Comparison of ENCODE assay signal across 26 cellular contexts in genomic region chr1:178694923-178695525, GRCh38.
"Had no signal": no experiment of that assay in that cellular context is flagged by ENCODE, and none has a peak within 500 bp of the region (broad histone marks: within the 10 kb centered on the region; RNA-seq: fewer than 3 reads in every experiment).

No MANE protein-coding gene starts in this region.

- H3K4me1 ChIP-seq: adrenal gland had no signal

- H3K9me3 Mint-ChIP-seq: activated CD4-positive, alpha-beta memory T cell treated with anti-CD3 and anti-CD28 coated beads, Interleukin-2, amount 10 ng/mL, durations not matched to agents 7 days and 5 days; activated naive CD4-positive, alpha-beta T cell treated with anti-CD3 and anti-CD28 coated beads, Interleukin-2, amount 10 ng/mL, durations not matched to agents 7 days and 5 days; activated naive CD8-positive, alpha-beta T cell treated with anti-CD3 and anti-CD28 coated beads, Interleukin-2, amount 10 ng/mL, durations not matched to agents 7 days and 5 days; activated T-helper 17 cell treated with anti-CD3 and anti-CD28 coated beads, Interleukin-2, amount 50 U/mL, for 72 hours; T-cell had no signal

- H3K36me3 ChIP-seq: adrenal gland had no signal

- DNase-seq: activated CD4-positive, alpha-beta memory T cell treated with anti-CD3 and anti-CD28 coated beads, Interleukin-2, amount 10 ng/mL, durations not matched to agents 7 days and 5 days; activated CD4-positive, alpha-beta T cell treated with anti-CD3 and anti-CD28 coated beads for 36 hours; activated CD4-positive, alpha-beta T cell treated with anti-CD3 and anti-CD28 coated beads, Interleukin-2, amount 50 U/mL, for 1 hour; activated gamma-delta T cell treated with Interleukin-2 at 50 U/mL for 16 hours; activated naive CD4-positive, alpha-beta T cell treated with anti-CD3 and anti-CD28 coated beads, Interleukin-2, amount 10 ng/mL, durations not matched to agents 7 days and 5 days; activated naive CD8-positive, alpha-beta T cell treated with anti-CD3 and anti-CD28 coated beads, Interleukin-2, amount 10 ng/mL, durations not matched to agents 7 days and 5 days; activated T-cell treated with anti-CD3 and anti-CD28 coated beads for 4 hours; activated T-cell treated with anti-CD3 and anti-CD28 coated beads, Interleukin-2, amount 50 U/mL, for 48 hours; adrenal gland; anterior cingulate cortex; NCI-H1092; NCI-H1417 treated with DMSO at 0.1 percent for 48 hours; NCI-H1694; NCI-H2029; NCI-H2107; NCI-H2171 treated with DMSO at 0.1 percent for 48 hours; NCI-H226; NCI-H510A; NCI-H526 treated with DMSO at 0.1 percent for 48 hours; NCI-H82; SIG-M5; T-cell had no signal

- H3K4me3 Mint-ChIP-seq: activated CD4-positive, alpha-beta memory T cell treated with anti-CD3 and anti-CD28 coated beads, Interleukin-2, amount 10 ng/mL, durations not matched to agents 7 days and 5 days; activated CD4-positive, alpha-beta T cell treated with anti-CD3 and anti-CD28 coated beads for 36 hours; activated naive CD4-positive, alpha-beta T cell treated with anti-CD3 and anti-CD28 coated beads, Interleukin-2, amount 10 ng/mL, durations not matched to agents 7 days and 5 days; activated naive CD8-positive, alpha-beta T cell treated with anti-CD3 and anti-CD28 coated beads, Interleukin-2, amount 10 ng/mL, durations not matched to agents 7 days and 5 days; activated T-helper 17 cell treated with anti-CD3 and anti-CD28 coated beads, Interleukin-2, amount 50 U/mL, for 72 hours; T-cell had no signal

- H3K4me1 Mint-ChIP-seq: activated CD4-positive, alpha-beta memory T cell treated with anti-CD3 and anti-CD28 coated beads, Interleukin-2, amount 10 ng/mL, durations not matched to agents 7 days and 5 days; activated CD4-positive, alpha-beta T cell treated with anti-CD3 and anti-CD28 coated beads for 36 hours; activated naive CD4-positive, alpha-beta T cell treated with anti-CD3 and anti-CD28 coated beads, Interleukin-2, amount 10 ng/mL, durations not matched to agents 7 days and 5 days; activated naive CD8-positive, alpha-beta T cell treated with anti-CD3 and anti-CD28 coated beads, Interleukin-2, amount 10 ng/mL, durations not matched to agents 7 days and 5 days; activated T-helper 17 cell treated with anti-CD3 and anti-CD28 coated beads, Interleukin-2, amount 50 U/mL, for 72 hours; T-cell had no signal

- H3K27ac Mint-ChIP-seq: activated CD4-positive, alpha-beta memory T cell treated with anti-CD3 and anti-CD28 coated beads, Interleukin-2, amount 10 ng/mL, durations not matched to agents 7 days and 5 days; activated CD4-positive, alpha-beta T cell treated with anti-CD3 and anti-CD28 coated beads for 36 hours; activated naive CD4-positive, alpha-beta T cell treated with anti-CD3 and anti-CD28 coated beads, Interleukin-2, amount 10 ng/mL, durations not matched to agents 7 days and 5 days; activated naive CD8-positive, alpha-beta T cell treated with anti-CD3 and anti-CD28 coated beads, Interleukin-2, amount 10 ng/mL, durations not matched to agents 7 days and 5 days; activated T-helper 17 cell treated with anti-CD3 and anti-CD28 coated beads, Interleukin-2, amount 50 U/mL, for 72 hours; T-cell had no signal

- H3K9ac ChIP-seq: KMS-11 had no signal

- H3K9me3 ChIP-seq: adrenal gland had no signal

- H3K27me3 ChIP-seq: adrenal gland had no signal

- H3K4me2 ChIP-seq: KMS-11 had no signal

- H3K36me3 Mint-ChIP-seq: activated naive CD4-positive, alpha-beta T cell treated with anti-CD3 and anti-CD28 coated beads, Interleukin-2, amount 10 ng/mL, durations not matched to agents 7 days and 5 days; activated naive CD8-positive, alpha-beta T cell treated with anti-CD3 and anti-CD28 coated beads, Interleukin-2, amount 10 ng/mL, durations not matched to agents 7 days and 5 days; T-cell had no signal

- H3K27ac ChIP-seq: adrenal gland, KMS-11, SK-N-MC, VCaP had no signal

- H3K27me3 Mint-ChIP-seq: activated CD4-positive, alpha-beta T cell treated with anti-CD3 and anti-CD28 coated beads for 36 hours; activated naive CD8-positive, alpha-beta T cell treated with anti-CD3 and anti-CD28 coated beads, Interleukin-2, amount 10 ng/mL, durations not matched to agents 7 days and 5 days; activated T-helper 17 cell treated with anti-CD3 and anti-CD28 coated beads, Interleukin-2, amount 50 U/mL, for 72 hours had no signal

- ATAC-seq: activated CD4-positive, alpha-beta T cell treated with anti-CD3 and anti-CD28 coated beads for 36 hours; activated T-helper 17 cell treated with anti-CD3 and anti-CD28 coated beads, Interleukin-2, amount 50 U/mL, for 72 hours; T-cell had no signal

- H3K4me3 ChIP-seq: adrenal gland, SK-N-MC had no signal
